1 cellular context compared by ENCODE assay signal in the genomic region with DNA sequence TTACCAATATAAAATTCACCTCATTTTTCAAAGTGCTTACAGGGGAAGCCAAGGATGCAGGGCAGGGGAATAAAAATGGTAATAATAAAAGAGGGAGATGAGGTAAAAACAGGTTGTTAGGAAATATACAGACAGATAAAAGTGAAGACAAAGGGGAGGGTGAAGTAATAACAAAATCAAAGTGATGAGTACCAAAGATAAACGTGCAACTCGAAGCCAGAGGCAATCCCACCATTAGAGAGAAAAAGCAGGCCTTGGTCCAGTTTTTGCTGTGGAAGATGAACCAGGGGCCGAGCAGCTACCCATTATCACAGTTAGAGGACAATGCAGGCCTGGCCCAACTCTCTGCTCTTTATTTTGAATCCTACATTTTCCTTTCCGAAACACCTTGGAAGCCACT.
TF ChIP-seq lines count a peak whose summit lies in the region.

No MANE protein-coding gene starts in this region.

TF ChIP-seq in GM23338, 12 proteins besides CTCF, POLR2A, EP300 and RAD21 (continued from another document):
- TF ChIP-seq, protein P1, sequence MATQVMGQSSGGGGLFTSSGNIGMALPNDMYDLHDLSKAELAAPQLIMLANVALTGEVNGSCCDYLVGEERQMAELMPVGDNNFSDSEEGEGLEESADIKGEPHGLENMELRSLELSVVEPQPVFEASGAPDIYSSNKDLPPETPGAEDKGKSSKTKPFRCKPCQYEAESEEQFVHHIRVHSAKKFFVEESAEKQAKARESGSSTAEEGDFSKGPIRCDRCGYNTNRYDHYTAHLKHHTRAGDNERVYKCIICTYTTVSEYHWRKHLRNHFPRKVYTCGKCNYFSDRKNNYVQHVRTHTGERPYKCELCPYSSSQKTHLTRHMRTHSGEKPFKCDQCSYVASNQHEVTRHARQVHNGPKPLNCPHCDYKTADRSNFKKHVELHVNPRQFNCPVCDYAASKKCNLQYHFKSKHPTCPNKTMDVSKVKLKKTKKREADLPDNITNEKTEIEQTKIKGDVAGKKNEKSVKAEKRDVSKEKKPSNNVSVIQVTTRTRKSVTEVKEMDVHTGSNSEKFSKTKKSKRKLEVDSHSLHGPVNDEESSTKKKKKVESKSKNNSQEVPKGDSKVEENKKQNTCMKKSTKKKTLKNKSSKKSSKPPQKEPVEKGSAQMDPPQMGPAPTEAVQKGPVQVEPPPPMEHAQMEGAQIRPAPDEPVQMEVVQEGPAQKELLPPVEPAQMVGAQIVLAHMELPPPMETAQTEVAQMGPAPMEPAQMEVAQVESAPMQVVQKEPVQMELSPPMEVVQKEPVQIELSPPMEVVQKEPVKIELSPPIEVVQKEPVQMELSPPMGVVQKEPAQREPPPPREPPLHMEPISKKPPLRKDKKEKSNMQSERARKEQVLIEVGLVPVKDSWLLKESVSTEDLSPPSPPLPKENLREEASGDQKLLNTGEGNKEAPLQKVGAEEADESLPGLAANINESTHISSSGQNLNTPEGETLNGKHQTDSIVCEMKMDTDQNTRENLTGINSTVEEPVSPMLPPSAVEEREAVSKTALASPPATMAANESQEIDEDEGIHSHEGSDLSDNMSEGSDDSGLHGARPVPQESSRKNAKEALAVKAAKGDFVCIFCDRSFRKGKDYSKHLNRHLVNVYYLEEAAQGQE (IDR thresholded peaks at IDR 0.05; ENCODE audit: unreplicated experiment) = no peak
